ENCODE assay signal across 9 cellular contexts in the genomic region with DNA sequence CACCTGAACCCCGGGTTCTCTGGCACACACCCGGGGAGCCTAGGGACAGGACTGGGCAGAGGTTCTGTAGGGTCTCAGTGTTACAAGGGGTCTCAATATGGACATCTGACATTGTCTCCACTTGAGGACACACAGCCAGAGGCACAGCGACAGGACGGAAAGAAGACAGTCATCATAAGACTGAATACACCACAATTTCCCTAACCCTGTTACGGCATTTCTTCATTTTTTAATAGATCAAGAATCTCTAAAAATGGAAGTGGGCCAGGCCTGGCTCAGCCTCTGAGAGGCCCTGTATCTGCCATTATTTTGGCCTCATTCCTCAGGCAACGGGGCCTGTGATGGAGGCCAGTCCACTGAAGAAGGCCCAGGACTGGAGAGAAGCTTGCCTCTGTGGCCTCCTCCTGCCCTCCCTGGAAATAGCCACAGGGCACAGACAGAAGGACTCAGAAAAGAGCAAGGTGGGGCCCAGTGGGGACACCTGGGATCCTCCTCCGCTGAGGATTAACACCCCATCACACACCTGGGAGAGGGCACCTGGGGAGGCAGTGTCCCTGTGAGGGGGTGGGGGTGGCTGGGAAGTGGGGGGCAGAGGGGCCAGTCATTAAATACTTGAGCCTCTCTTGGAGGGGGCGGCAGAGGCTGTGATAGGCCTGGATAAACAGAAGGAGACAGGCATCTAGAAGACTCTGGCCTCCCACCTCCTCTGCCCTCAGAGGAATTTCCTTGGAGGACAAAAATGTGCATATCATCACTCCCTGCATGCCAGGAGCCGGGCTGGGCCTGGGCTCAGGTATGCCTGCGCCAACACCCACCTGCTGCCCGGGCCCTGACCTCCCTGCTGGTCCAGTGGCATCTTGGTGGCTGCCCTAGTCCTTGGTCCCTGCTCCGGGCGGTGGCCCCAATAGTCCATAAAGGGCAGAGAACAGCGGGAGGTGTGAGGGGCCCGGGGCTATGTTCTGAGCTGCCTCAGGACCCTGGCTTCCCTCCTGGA. TPM values are rescaled to one million over a fixed set of nuclear protein-coding genes. Genes with fewer than 3 reads are reported as not detected.
DNase-seq lines count a peak whose midpoint lies in the region; ATAC-seq and TF ChIP-seq lines count a peak whose summit lies in the region.
"Had no signal": no experiment of that assay in that cellular context is flagged by ENCODE, and none has a peak within 500 bp of the region (broad histone marks: within the 10 kb centered on the region; RNA-seq: fewer than 3 reads in every experiment).

No MANE protein-coding gene starts in this region.

- H3K4me3 ChIP-seq in right atrium auricular region (no peak overlapping the region), upper lobe of right lung (no peak overlapping the region)

- H3K36me3 ChIP-seq in right atrium auricular region (no peaks in the 10 kb centered on the region), upper lobe of right lung (no peaks in the 10 kb centered on the region)
- H3K36me3 ChIP-seq: neutrophil had no signal

- TF ChIP-seq CTCF in right atrium auricular region (IDR thresholded peaks at IDR 0.05) (no peak), upper lobe of right lung (IDR thresholded peaks at IDR 0.05) (no peak), GM20000 (IDR thresholded peaks at IDR 0.05; ENCODE audit: extremely low read depth, missing control alignments) (no peak)

- DNase-seq in left ventricle myocardium superior (peak; percentile 10), right atrium auricular region (ENCODE audit: low spot score) (no peak), T-helper 17 cell (no peak), kidney glomerular epithelial cell (lab: John Stamatoyannopoulos, UW) (peak; percentile 47), upper lobe of right lung (no peak), SW 1271 (lab: John Stamatoyannopoulos, UW) (no peak), GM20000 (ENCODE audit: low spot score) (no peak)
- no peak for DNase-seq in central memory CD4-positive, alpha-beta T cell

- H3K4me1 Mint-ChIP-seq in T-helper 17 cell: peaks cover 83% of the 10 kb centered on the region

- peak overlapping the region; percentile 99 for H3K27ac Mint-ChIP-seq in T-helper 17 cell

- H3K27ac ChIP-seq in right atrium auricular region (no peak overlapping the region), upper lobe of right lung (peak overlapping the region; percentile 30)
- H3K27ac ChIP-seq: neutrophil had no signal

- H3K9me3 ChIP-seq in right atrium auricular region: no peaks in the 10 kb centered on the region
- no peaks in the 10 kb centered on the region for H3K9me3 ChIP-seq in T-helper 17 cell (ENCODE audit: control insufficient read depth, low read length, poor library complexity, severe bottlenecking)
- no peaks in the 10 kb centered on the region for H3K9me3 ChIP-seq in upper lobe of right lung
- H3K9me3 ChIP-seq: neutrophil had no signal

- H3K36me3 Mint-ChIP-seq in T-helper 17 cell (ENCODE audit: low read depth): peaks cover 9% of the 10 kb centered on the region

- intact Hi-C loops in left ventricle myocardium superior (cut with micrococcal nuclease): no loop called here
- intact Hi-C loops in upper lobe of right lung (cut with DNase I): no loop called here

- H3K27me3 ChIP-seq in right atrium auricular region (no peaks in the 10 kb centered on the region), upper lobe of right lung (no peaks in the 10 kb centered on the region)

- no peaks in the 10 kb centered on the region for H3K27me3 Mint-ChIP-seq in T-helper 17 cell

- peak overlapping the region; percentile 99 for H3K4me3 Mint-ChIP-seq in T-helper 17 cell

- H3K4me1 ChIP-seq in right atrium auricular region: no peaks in the 10 kb centered on the region
- no peaks in the 10 kb centered on the region for H3K4me1 ChIP-seq in upper lobe of right lung

- ATAC-seq in left ventricle myocardium superior: no peak
- ATAC-seq in T-helper 17 cell: no peak
- ATAC-seq in upper lobe of right lung: peak; percentile 79

RNA-seq across cellular contexts. Expression of gene SPOCK2, which starts 8.0 kb away (rescaled TPM):
- 12.7 TPM for total RNA-seq in left ventricle myocardium superior
- total RNA-seq in right atrium auricular region: 10 to 100 TPM; 19.3 to 19.8 TPM
- total RNA-seq in T-helper 17 cell: 100 to 1,000 TPM; 603 to 772 TPM
- 187 TPM for total RNA-seq in upper lobe of right lung

Comparison
In these comparisons a context has a peak if more than half of its experiments do, and no peak if none do; other contexts are left out.
1. DNase-seq: peak in left ventricle myocardium superior (single experiment) and kidney glomerular epithelial cell (single experiment); none in right atrium auricular region (single experiment), T-helper 17 cell (0 of 3), upper lobe of right lung (single experiment), central memory CD4-positive, alpha-beta T cell (single experiment), SW 1271 (0 of 2) and GM20000 (single experiment).